Comparison of ENCODE assay signal across 9 cellular contexts in genomic region chr5:139787257-139787567, GRCh38. TPM values are rescaled to one million over a fixed set of nuclear protein-coding genes. Genes with fewer than 3 reads are reported as not detected.
A peak's percentile ranks its signal among the peaks of the same experiment; 100 is the strongest.
DNase-seq lines count a peak whose midpoint lies in the region; ATAC-seq and TF ChIP-seq lines count a peak whose summit lies in the region.
"Had no signal": no experiment of that assay in that cellular context is flagged by ENCODE, and none has a peak within 500 bp of the region (broad histone marks: within the 10 kb centered on the region; RNA-seq: fewer than 3 reads in every experiment).

No MANE protein-coding gene starts in this region.

- H3K79me1 ChIP-seq in IMR-90 (ENCODE audit: low read depth in 1 of 2, low read length in 2 of 2) (no peaks in the 10 kb centered on the region), trophoblast cell (ENCODE audit: low read length) (peaks cover 2% of the 10 kb centered on the region)

- H3K36me3 ChIP-seq in Caco-2 (ENCODE audit: control insufficient read depth, insufficient read depth, low read length) = no peaks in the 10 kb centered on the region
- no peaks in the 10 kb centered on the region for H3K36me3 ChIP-seq in IMR-90 (ENCODE audit: control insufficient read depth, insufficient read depth, low read length)
- H3K36me3 ChIP-seq in trophoblast cell (ENCODE audit: control insufficient read depth in 1 of 2, insufficient read depth in 2 of 2, low read length in 2 of 2) = no peaks in the 10 kb centered on the region
- H3K36me3 ChIP-seq in WERI-Rb-1 = no peaks in the 10 kb centered on the region

- H2BK120ac ChIP-seq in IMR-90 (ENCODE audit: low read depth, low read length) (no peak overlapping the region), trophoblast cell (ENCODE audit: insufficient read depth, low read length, poor library complexity) (no peak overlapping the region)

- no peak for TF ChIP-seq CTCF in Caco-2 (IDR thresholded peaks at IDR 0.05; ENCODE audit: insufficient read depth in 1 of 2, low read depth in 1 of 2, low read length in 1 of 2, severe bottlenecking in 1 of 2, unreplicated experiment in 1 of 2)
- no peak for TF ChIP-seq CTCF in IMR-90 (conservative IDR thresholded peaks at IDR 0.05; ENCODE audit: low read depth, low read length)
- no peak for TF ChIP-seq CTCF in WERI-Rb-1 (IDR thresholded peaks at IDR 0.05; ENCODE audit: low read depth, low read length)

- H4K91ac ChIP-seq in IMR-90 (ENCODE audit: insufficient read depth, low read depth, low read length) = no peak overlapping the region
- no peak overlapping the region for H4K91ac ChIP-seq in trophoblast cell (ENCODE audit: low read depth, low read length)

- H3K9me3 ChIP-seq in Caco-2 (no peaks in the 10 kb centered on the region), IMR-90 (ENCODE audit: control insufficient read depth, insufficient read depth, low read length) (no peaks in the 10 kb centered on the region), trophoblast cell (ENCODE audit: insufficient read depth, low read depth, low read length) (peaks cover 2% of the 10 kb centered on the region), WERI-Rb-1 (ENCODE audit: severe bottlenecking) (no peaks in the 10 kb centered on the region)

- H4K20me1 ChIP-seq in IMR-90 (ENCODE audit: insufficient read depth, low read length) = no peaks in the 10 kb centered on the region

- DNase-seq in Caco-2 (no peak), IMR-90 (no peak), caudate nucleus (lab: John Stamatoyannopoulos, UW) (peak in 1 of 61 donors; percentile 62), trophoblast cell (no peak), DMS114 treated with DMSO at 0.1 percent for 48 hours (lab: John Stamatoyannopoulos, UW; ENCODE audit: unreplicated experiment) (no peak), WERI-Rb-1 (no peak), epidermal melanocyte (ENCODE audit: insufficient read length, low spot score) (no peak)

- no peaks in the 10 kb centered on the region for H3K36me3 Mint-ChIP-seq in Caco-2 (ENCODE audit: insufficient read depth, unreplicated experiment)
- H3K36me3 Mint-ChIP-seq: activated naive CD8-positive, alpha-beta T cell had no signal

- dilution Hi-C loops in IMR-90 (cut with HindIII; ENCODE audit: low sequenced_read_pairs, unreplicated experiment) = no loop called here

- H3K4me3 ChIP-seq in Caco-2 (ENCODE audit: low read depth, low read length) = no peak overlapping the region
- no peak overlapping the region for H3K4me3 ChIP-seq in IMR-90 (ENCODE audit: insufficient read depth, low read depth, low read length)
- H3K4me3 ChIP-seq in trophoblast cell (ENCODE audit: low read depth, low read length) = peak overlapping the region; percentile 0
- no peak overlapping the region for H3K4me3 ChIP-seq in WERI-Rb-1 (ENCODE audit: low read depth, low read length)

- H2BK15ac ChIP-seq in IMR-90 (ENCODE audit: low read depth, low read length) = no peak overlapping the region

- no peaks in the 10 kb centered on the region for H3K4me1 ChIP-seq in Caco-2
- no peaks in the 10 kb centered on the region for H3K4me1 ChIP-seq in IMR-90 (ENCODE audit: control insufficient read depth, insufficient read depth, low read length)
- peaks cover 0 to 2% of the 10 kb centered on the region in 2 experiments for H3K4me1 ChIP-seq in trophoblast cell (ENCODE audit: control insufficient read depth in 1 of 2, insufficient read depth in 2 of 2, low read length in 2 of 2)

- no peaks in the 10 kb centered on the region for H3K79me2 ChIP-seq in trophoblast cell (ENCODE audit: control insufficient read depth, insufficient read depth, low read length, poor library complexity)

- no peak overlapping the region for H4K5ac ChIP-seq in IMR-90 (ENCODE audit: low read depth, low read length)

- no peak overlapping the region for H2AK9ac ChIP-seq in IMR-90 (replicated peaks; ENCODE audit: low read depth, low read length, poor library complexity)

- no peak for TF ChIP-seq POLR2A in IMR-90 (IDR thresholded peaks at IDR 0.05; ENCODE audit: low read depth, low read length)

- H3K4ac ChIP-seq in IMR-90 (ENCODE audit: low read depth, low read length) (no peak overlapping the region), trophoblast cell (ENCODE audit: low read depth, low read length) (no peak overlapping the region)

- intact Hi-C loops in Caco-2 (cut with micrococcal nuclease; ENCODE audit: unreplicated experiment) = loop anchor here (1.0 kb wide), 3 partner anchors 57 to 181 kb away; no protein-coding TSS in a partner anchor
- intact Hi-C loops in IMR-90 (cut with micrococcal nuclease) = loop anchor here (1.0 kb wide), 4 partner anchors 57 to 370 kb away; no protein-coding TSS in a partner anchor

- in situ Hi-C loops in IMR-90 (cut with MboI; ENCODE audit: low sequenced_read_pairs) = loop anchor here (5.0 to 25.0 kb wide), 3 partner anchors 180 to 575 kb away; partner anchors contain the start of gene SLC4A9

- TF ChIP-seq RAD21 in IMR-90 (IDR thresholded peaks at IDR 0.05; ENCODE audit: low read length) = no peak

- H3K27ac ChIP-seq in IMR-90 (ENCODE audit: insufficient read depth, low read length) (no peak overlapping the region), caudate nucleus (ENCODE audit: low read depth, low read length) (peak overlapping the region; percentile 67), trophoblast cell (ENCODE audit: low read depth, low read length) (no peak overlapping the region), WERI-Rb-1 (no peak overlapping the region)

- peaks cover 27% of the 10 kb centered on the region for H3K27me3 Mint-ChIP-seq in Caco-2 (ENCODE audit: insufficient read depth, unreplicated experiment)

- H3K14ac ChIP-seq in IMR-90 (replicated peaks; ENCODE audit: low read depth, low read length) (no peak overlapping the region), trophoblast cell (ENCODE audit: low read length) (no peak overlapping the region)

- H4K8ac ChIP-seq in IMR-90 (ENCODE audit: low read depth in 2 of 2, low read length in 2 of 2) (no peak overlapping the region), trophoblast cell (ENCODE audit: low read depth, low read length) (no peak overlapping the region)

- no peaks in the 10 kb centered on the region for H3K4me1 Mint-ChIP-seq in Caco-2 (ENCODE audit: low read depth, unreplicated experiment)

- no peak overlapping the region for H4K12ac ChIP-seq in trophoblast cell (ENCODE audit: low read depth, low read length)

- H2BK20ac ChIP-seq in IMR-90 (ENCODE audit: low read depth, low read length) = no peak overlapping the region

- H3K4me2 ChIP-seq in IMR-90 (ENCODE audit: low read depth, low read length) (no peak overlapping the region), trophoblast cell (ENCODE audit: low read length) (no peak overlapping the region)

- no peak overlapping the region for H2AK5ac ChIP-seq in IMR-90 (ENCODE audit: low read depth, low read length)
- no peak overlapping the region for H2AK5ac ChIP-seq in trophoblast cell (ENCODE audit: low read length)

- H2AFZ ChIP-seq in IMR-90 (replicated peaks; ENCODE audit: low read length, poor library complexity) (peak overlapping the region; percentile 89), trophoblast cell (ENCODE audit: insufficient read depth, low read length, poor library complexity) (no peak overlapping the region)

- H3K9me1 ChIP-seq in IMR-90 (ENCODE audit: insufficient read depth, low read length) = no peaks in the 10 kb centered on the region

- CTCF ChIA-PET in Caco-2 (lab: Charles Lee) (interaction anchor here (0.6 to 4.5 kb wide), 30 partner anchors 9 to 814 kb away, joined by 3 to 72 read pairs (median 4); partner anchors contain the start of gene PSD2), IMR-90 (lab: Yijun Ruan, JAX) (interaction anchor here (0.6 to 3.4 kb wide), 13 partner anchors 8 to 185 kb away, joined by 3 to 28 read pairs (median 5); no protein-coding TSS in a partner anchor)

- POLR2A ChIA-PET in Caco-2 (lab: Charles Lee) (no interaction called here), IMR-90 (lab: Charles Lee; ENCODE audit: unreplicated experiment) (no interaction called here)

- H3K4me3 Mint-ChIP-seq in Caco-2 (ENCODE audit: unreplicated experiment) = peak overlapping the region; percentile 72

- no peak overlapping the region for H3K9ac ChIP-seq in IMR-90 (ENCODE audit: low read depth, low read length)
- no peak overlapping the region for H3K9ac ChIP-seq in trophoblast cell (ENCODE audit: low read length)

- BruUV-seq in Caco-2 (replicated peaks; lab: Mats Ljungman, UMichigan) = no TSS peak
- no TSS peak for BruUV-seq in IMR-90 (replicated peaks; lab: Mats Ljungman, UMichigan)

- H3K23ac ChIP-seq in IMR-90 (ENCODE audit: low read depth, low read length) (0 out of 2 replicates have a peak overlapping the region, but pooled peaks have one; percentile 75), trophoblast cell (ENCODE audit: low read length) (no peak overlapping the region)

- H2BK12ac ChIP-seq in trophoblast cell (ENCODE audit: low read length) = no peak overlapping the region

- ATAC-seq in IMR-90 (ENCODE audit: low read depth) (no peak), GM19467 (IDR thresholded peaks at IDR 0.05; ENCODE audit: unreplicated experiment) (no peak)

- no peaks in the 10 kb centered on the region; the same call in none of the 2 replicates for H3K27me3 ChIP-seq in Caco-2 (replicated peaks; ENCODE audit: control insufficient read depth, insufficient read depth, low read length)
- H3K27me3 ChIP-seq in IMR-90 (ENCODE audit: control insufficient read depth, insufficient read depth, low read length) = peaks cover 31% of the 10 kb centered on the region
- no peaks in the 10 kb centered on the region for H3K27me3 ChIP-seq in trophoblast cell (ENCODE audit: insufficient read depth, low read length)
- H3K27me3 ChIP-seq in WERI-Rb-1 (ENCODE audit: insufficient read depth, low read depth, severe bottlenecking) = no peaks in the 10 kb centered on the region

- no peak overlapping the region for H3K18ac ChIP-seq in IMR-90 (ENCODE audit: low read depth, low read length)
- no peak overlapping the region for H3K18ac ChIP-seq in trophoblast cell (ENCODE audit: low read length)

- H2BK5ac ChIP-seq in IMR-90 (ENCODE audit: low read depth, low read length, poor library complexity, severe bottlenecking) = no peak overlapping the region
- no peak overlapping the region for H2BK5ac ChIP-seq in trophoblast cell (ENCODE audit: low read depth, low read length, poor library complexity)

- H3K56ac ChIP-seq in IMR-90 (ENCODE audit: extremely low read depth, insufficient read depth, low read length) = no peak overlapping the region

- no peak overlapping the region for H3K27ac Mint-ChIP-seq in Caco-2 (ENCODE audit: unreplicated experiment)
- H3K27ac Mint-ChIP-seq: activated naive CD8-positive, alpha-beta T cell had no signal

- WGBS in IMR-90 (ENCODE audit: extremely low coverage in 2 of 2, insufficient read length in 1 of 2), 2 experiments = 0% methylated on average over 1 of the region's 5 CpGs; no CpG with 5 or more reads in 1 of the 2 experiments
- no CpG with 5 or more reads among the region's 5 CpGs for WGBS in trophoblast cell (ENCODE audit: extremely low coverage, insufficient coverage, insufficient read length)

- no peaks in the 10 kb centered on the region for H3K9me3 Mint-ChIP-seq in Caco-2 (ENCODE audit: unreplicated experiment)

TF ChIP-seq in IMR-90, 13 proteins besides CTCF, POLR2A, EP300 and RAD21 (continues in another document):
- no peak for TF ChIP-seq NFE2L2 (IDR thresholded peaks at IDR 0.05; ENCODE audit: low read depth, low read length)

RNA-seq across cellular contexts. Expression of gene PSD2, which starts 8.4 kb away (rescaled TPM):
- total RNA-seq in Caco-2 (2022) (0.09 and 0.12 TPM in 2 replicates), IMR-90 (2012; rRNA removed) (not detected in 2 replicates)
- 0.03 and 0.05 TPM in 2 replicates for polyA plus RNA-seq in IMR-90 (2012; rRNA removed)
- 0.03 and 0.06 TPM in 2 replicates for polyA plus RNA-seq in IMR-90 (2012; cell fraction: cytosol; rRNA removed)
- polyA plus RNA-seq in IMR-90 (2012; cell fraction: nucleus; rRNA removed; ENCODE audit: low replicate concordance) = 0.11 and 0.16 TPM in 2 replicates
- 0.37 and 0.38 TPM in 2 replicates for polyA plus RNA-seq in trophoblast cell (2013)
